7 cellular contexts compared by ENCODE assay signal in genomic region chr17:8016632-8017424, GRCh38. TPM values are rescaled to one million over a fixed set of nuclear protein-coding genes. Genes with fewer than 3 reads are reported as not detected.
DNase-seq lines count a peak whose midpoint lies in the region; ATAC-seq and TF ChIP-seq lines count a peak whose summit lies in the region.

No MANE protein-coding gene starts in this region.

- in situ Hi-C loops in GM13977 (cut with MboI; ENCODE audit: low pct_unique_long_range_greater_than_20kb, low sequenced_read_pairs, unreplicated experiment): no loop called here

- H3K4me3 Mint-ChIP-seq in activated naive CD8-positive, alpha-beta T cell: peak overlapping the region; percentile 81

- H3K27ac Mint-ChIP-seq in activated naive CD8-positive, alpha-beta T cell: no peak overlapping the region

- no peaks in the 10 kb centered on the region for H3K9me3 ChIP-seq in heart left ventricle

- intact Hi-C loops in heart left ventricle (cut with DNase I): no loop called here

- H3K4me1 ChIP-seq in heart left ventricle: peaks cover 0 to 45% (median 14%) of the 10 kb centered on the region in 12 donors

- ATAC-seq in heart left ventricle: peak in 3 of 4 donors; percentile 56 to 79 (median 67)
- ATAC-seq in GM19395 (IDR thresholded peaks at IDR 0.05; ENCODE audit: unreplicated experiment): no peak

- TF ChIP-seq CTCF in GM13977 (IDR thresholded peaks at IDR 0.05; ENCODE audit: extremely low read depth, insufficient read depth, missing control alignments) (peak; percentile 76), heart left ventricle (IDR thresholded peaks at IDR 0.05) (peak; percentile 32 to 61 (median 52))

- no peak overlapping the region for H3K27ac ChIP-seq in heart left ventricle

- no peaks in the 10 kb centered on the region for H3K36me3 ChIP-seq in heart left ventricle

- DNase-seq in GM13977 (ENCODE audit: low spot score): peak; percentile 68
- DNase-seq in NOMO-1 treated with dmso at 0.1 percent for 144 hours (lab: John Stamatoyannopoulos, UW; ENCODE audit: unreplicated experiment): peak; percentile 50
- peak in 1 of 5 donors; percentile 60 for DNase-seq in heart left ventricle
- peak; percentile 41 for DNase-seq in pons (ENCODE audit: low spot score)
- DNase-seq in OCI-M2 (lab: John Stamatoyannopoulos, UW; ENCODE audit: unreplicated experiment): no peak

- 31 to 45% (median 35%) methylated on average over 10 to 12 of the region's 12 CpGs for WGBS in heart left ventricle, 4 donors

- peaks cover 0 to 14% (median 10%) of the 10 kb centered on the region in 9 donors for H3K27me3 ChIP-seq in heart left ventricle

- peaks cover 9% of the 10 kb centered on the region for H3K4me1 Mint-ChIP-seq in activated naive CD8-positive, alpha-beta T cell (ENCODE audit: low read depth)

- H3K27me3 Mint-ChIP-seq in activated naive CD8-positive, alpha-beta T cell: peaks cover 2% of the 10 kb centered on the region

- TF ChIP-seq POLR2A in heart left ventricle (IDR thresholded peaks at IDR 0.05): no peak

- H3K36me3 Mint-ChIP-seq in activated naive CD8-positive, alpha-beta T cell: no peaks in the 10 kb centered on the region

- peak overlapping the region; percentile 2 to 51 (median 46) for H3K4me3 ChIP-seq in heart left ventricle

- no peaks in the 10 kb centered on the region for H3K9me3 Mint-ChIP-seq in activated naive CD8-positive, alpha-beta T cell (ENCODE audit: low read depth)

RNA-seq across cellular contexts. Expression of gene GUCY2D, which starts 14.4 kb away (rescaled TPM):
- not detected for total RNA-seq in heart left ventricle
- under 1 TPM in 1 of 2 donors, not detected in 1; 0.04 TPM for polyA plus RNA-seq in heart left ventricle

RNA-seq across cellular contexts. Expression of gene ALOX15B, which starts 22.0 kb away (rescaled TPM):
- 1 to 10 TPM in 1 of 9 donors, under 1 TPM in 4, not detected in 4; 0.07 to 2.2 (median 0.18) TPM for total RNA-seq in heart left ventricle
- 1 to 10 TPM in 1 of 2 donors, under 1 TPM in 1; 0.23 to 1.4 TPM for polyA plus RNA-seq in heart left ventricle
